In genomic region chr5:181163487-181164075, GRCh38 we compare ENCODE assay signal across 1 cellular context.
A peak's percentile ranks its signal among the peaks of the same experiment; 100 is the strongest.
TF ChIP-seq lines count a peak whose summit lies in the region.

No MANE protein-coding gene starts in this region.

TF ChIP-seq in K562, 482 proteins besides CTCF, POLR2A, EP300 and RAD21 (continued from another document and continues in another):
- TF ChIP-seq MLLT1 (IDR thresholded peaks at IDR 0.05), result peak; percentile 45 to 60; a peak in 2 of 4 replicates
- no peak; the same call in 1 of the 2 replicates for TF ChIP-seq CEBPG (CRISPR knock-in tag; IDR thresholded peaks at IDR 0.05)
- peak; percentile 21 to 71 for TF ChIP-seq CEBPG (tag; conservative IDR thresholded peaks at IDR 0.05 in 1 of 2, IDR thresholded peaks at IDR 0.05 in 1 of 2)
- TF ChIP-seq TARDBP (IDR thresholded peaks at IDR 0.05), result no peak
- TF ChIP-seq E2F8 (IDR thresholded peaks at IDR 0.05; ENCODE audit: low read depth, partially characterized antibody), result peak; percentile 12
- no peak for TF ChIP-seq ZFPM2 (CRISPR knock-in tag; IDR thresholded peaks at IDR 0.05)
- TF ChIP-seq GTF2A2 (tag; IDR thresholded peaks at IDR 0.05), result no peak
- TF ChIP-seq PPARD (CRISPR knock-in tag; IDR thresholded peaks at IDR 0.05), result no peak
- no peak for TF ChIP-seq ZNF57 (CRISPR knock-in tag; IDR thresholded peaks at IDR 0.05)
- TF ChIP-seq ZNF717 (CRISPR knock-in tag; IDR thresholded peaks at IDR 0.05), result no peak
- TF ChIP-seq ZBTB49 (CRISPR knock-in tag; IDR thresholded peaks at IDR 0.05; ENCODE audit: borderline replicate concordance), result no peak
- no peak for TF ChIP-seq RCOR1 (IDR thresholded peaks at IDR 0.05; ENCODE audit: borderline replicate concordance in 1 of 2, low read depth in 2 of 2, low read length in 2 of 2)
- TF ChIP-seq ZNF277 (CRISPR knock-in tag; IDR thresholded peaks at IDR 0.05; ENCODE audit: borderline replicate concordance), result no peak
- TF ChIP-seq ARID3A (IDR thresholded peaks at IDR 0.05; ENCODE audit: borderline replicate concordance, low read depth, low read length), result no peak
- no peak for TF ChIP-seq GATA2 (CRISPR knock-in tag; IDR thresholded peaks at IDR 0.05)
- TF ChIP-seq MLX (CRISPR knock-in tag; conservative IDR thresholded peaks at IDR 0.05), result no peak
- no peak for TF ChIP-seq RBM15 (IDR thresholded peaks at IDR 0.05; ENCODE audit: insufficient read depth, low read length)
- TF ChIP-seq TFE3 (CRISPR knock-in tag; IDR thresholded peaks at IDR 0.05), result no peak
- TF ChIP-seq TAF15 (IDR thresholded peaks at IDR 0.05; ENCODE audit: low read depth, low read length), result no peak
- peak; percentile 60 for TF ChIP-seq SOX6 (IDR thresholded peaks at IDR 0.05)
- TF ChIP-seq RNF2 (IDR thresholded peaks at IDR 0.05), result no peak
- no peak for TF ChIP-seq TAF7 (tag; IDR thresholded peaks at IDR 0.05)
- 0 out of 2 replicates have a peak, but pooled peaks have one; percentile 27 for TF ChIP-seq SMAD3 (CRISPR knock-in tag; conservative IDR thresholded peaks at IDR 0.05)
- TF ChIP-seq PML (IDR thresholded peaks at IDR 0.05; ENCODE audit: low read length), result no peak
- TF ChIP-seq GABPA (tag; conservative IDR thresholded peaks at IDR 0.05; ENCODE audit: low read depth), result no peak; the same call in 1 of the 2 replicates
- 0 out of 2 replicates have a peak, but pooled peaks have one; percentile 70 for TF ChIP-seq HBP1 (CRISPR knock-in tag; IDR thresholded peaks at IDR 0.05)
- no peak for TF ChIP-seq XRCC3 (IDR thresholded peaks at IDR 0.05)
- TF ChIP-seq EZH2 (IDR thresholded peaks at IDR 0.05; ENCODE audit: borderline replicate concordance, low read depth, low read length), result no peak
- peak; percentile 77; the same call in 1 of the 2 replicates for TF ChIP-seq NBN (IDR thresholded peaks at IDR 0.05; ENCODE audit: low read depth)
- TF ChIP-seq DNMT1 (IDR thresholded peaks at IDR 0.05), result no peak
- TF ChIP-seq DACH1 (IDR thresholded peaks at IDR 0.05; ENCODE audit: partially characterized antibody), result no peak
- TF ChIP-seq TCF15 (CRISPR knock-in tag; IDR thresholded peaks at IDR 0.05), result no peak
- TF ChIP-seq HNRNPH1 (optimal IDR thresholded peaks at IDR 0.05; ENCODE audit: low read depth, low read length), result no peak
- peak; percentile 38; the same call in 1 of the 2 replicates for TF ChIP-seq BCOR (IDR thresholded peaks at IDR 0.05)
- TF ChIP-seq SP1 (CRISPR knock-in tag; IDR thresholded peaks at IDR 0.05), result no peak
- TF ChIP-seq SRSF1 (IDR thresholded peaks at IDR 0.05; ENCODE audit: low read depth, low read length), result no peak
- no peak for TF ChIP-seq SAP30 (IDR thresholded peaks at IDR 0.05; ENCODE audit: borderline replicate concordance, insufficient read depth, low read depth, low read length, poor library complexity, severe bottlenecking)
- no peak for TF ChIP-seq RFX7 (CRISPR knock-in tag; IDR thresholded peaks at IDR 0.05)
- TF ChIP-seq FOXJ3 (CRISPR knock-in tag; IDR thresholded peaks at IDR 0.05), result no peak
- TF ChIP-seq ZBTB11 (CRISPR knock-in tag; IDR thresholded peaks at IDR 0.05), result no peak
- TF ChIP-seq ZFP30 (CRISPR knock-in tag; IDR thresholded peaks at IDR 0.05; ENCODE audit: borderline replicate concordance), result no peak
- TF ChIP-seq CREM (IDR thresholded peaks at IDR 0.05; ENCODE audit: low read depth), result no peak
- TF ChIP-seq ZFP1 (CRISPR knock-in tag; IDR thresholded peaks at IDR 0.05), result no peak
- TF ChIP-seq ARID3B (CRISPR knock-in tag; IDR thresholded peaks at IDR 0.05; ENCODE audit: borderline replicate concordance), result no peak
